Comparison of ENCODE assay signal across 8 cellular contexts in the genomic region with DNA sequence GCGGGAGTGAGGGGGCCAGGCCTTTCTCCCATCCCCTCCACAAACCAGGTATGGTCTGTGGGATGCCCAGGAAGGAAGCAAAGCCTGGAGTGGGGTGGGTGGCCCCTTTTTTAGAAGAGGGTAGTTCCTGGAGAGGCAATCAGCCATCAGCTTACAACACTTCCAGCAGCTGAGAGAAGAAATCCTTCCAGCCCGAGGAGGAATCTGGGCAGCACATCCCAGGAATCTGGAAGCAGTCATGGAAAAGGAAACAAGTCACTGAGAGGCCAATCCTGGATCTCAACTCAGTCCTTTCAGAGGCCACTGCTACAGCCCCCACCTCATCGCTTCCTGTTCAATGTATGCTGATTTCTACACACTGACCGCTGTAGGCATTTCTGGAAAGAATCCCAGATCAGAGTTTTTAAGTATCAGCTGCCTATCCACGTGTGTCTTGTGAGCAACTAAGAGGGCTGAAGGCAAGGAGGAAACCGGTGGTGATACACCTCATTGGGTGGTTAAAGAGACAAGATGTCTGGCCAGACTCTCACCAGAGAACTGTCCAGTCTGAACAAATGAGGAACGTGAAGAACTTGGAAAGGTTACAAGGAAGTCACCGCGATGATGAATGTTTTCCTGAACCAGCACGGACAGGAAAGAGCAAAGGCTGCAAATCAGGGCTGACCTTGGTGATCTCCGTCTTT. TPM values are rescaled to one million over a fixed set of nuclear protein-coding genes. Genes with fewer than 3 reads are reported as not detected.
DNase-seq lines count a peak whose midpoint lies in the region; ATAC-seq and TF ChIP-seq lines count a peak whose summit lies in the region.

No MANE protein-coding gene starts in this region.

- H3K9ac ChIP-seq in BLaER1 treated with 17β-estradiol and CSF1 and Interleukin-3, amounts not matched to agents 10 nM and 100 nM = peak overlapping the region; percentile 15 to 76 (median 45); a peak in 18 of 22 replicates
- H3K9ac ChIP-seq in neuronal stem cell (ENCODE audit: low read depth, low read length, poor library complexity) = no peak overlapping the region

- no peak overlapping the region for H4K91ac ChIP-seq in neuronal stem cell (ENCODE audit: low read depth, low read length, poor library complexity)

- WGBS in esophagus squamous epithelium, 2 donors = 14 to 16% methylated on average over 10 of the region's 11 CpGs
- no CpG with 5 or more reads among the region's 11 CpGs for WGBS in neuronal stem cell (ENCODE audit: extremely low coverage in 2 of 2, insufficient read length in 2 of 2, insufficient replicate concordance in 1 of 2), 2 donors

- no peaks in the 10 kb centered on the region for H3K36me3 ChIP-seq in BLaER1 treated with 17β-estradiol and CSF1 and Interleukin-3, amounts not matched to agents 10 nM and 100 nM
- H3K36me3 ChIP-seq in PC-9 (ENCODE audit: low read depth) (no peaks in the 10 kb centered on the region), esophagus squamous epithelium (no peaks in the 10 kb centered on the region), neuronal stem cell (replicated peaks in 1 of 2; ENCODE audit: control insufficient read depth in 2 of 2, insufficient read depth in 2 of 2, low read length in 2 of 2) (no peaks in the 10 kb centered on the region)

- no peak overlapping the region for H3K14ac ChIP-seq in neuronal stem cell (ENCODE audit: low read length)

- H3K23ac ChIP-seq in neuronal stem cell (ENCODE audit: low read depth, low read length, poor library complexity) = no peak overlapping the region

- peak overlapping the region; percentile 30 for H3K18ac ChIP-seq in neuronal stem cell (ENCODE audit: low read length)

- H3K79me1 ChIP-seq in neuronal stem cell (ENCODE audit: low read depth, low read length) = no peaks in the 10 kb centered on the region

- POLR2A ChIA-PET in PC-9 (lab: Charles Lee; ENCODE audit: unreplicated experiment) = interaction anchor here (0.5 to 0.8 kb wide), 3 partner anchors 9 to 106 kb away, joined by 4 to 24 read pairs (median 6); no protein-coding TSS in a partner anchor

- peaks cover 52% of the 10 kb centered on the region for H3F3A ChIP-seq in PC-9 (ENCODE audit: insufficient read depth, low read depth)

- peak; percentile 78 to 98 for DNase-seq in PC-9
- no peak for DNase-seq in esophagus squamous epithelium (lab: John Stamatoyannopoulos, UW)
- no peak for DNase-seq in neuronal stem cell (ENCODE audit: low spot score)
- DNase-seq in GOT3 (lab: John Stamatoyannopoulos, UW) = no peak
- no peak for DNase-seq in T-helper 1 cell
- DNase-seq in effector CD4-positive, alpha-beta T cell = no peak

- no peak for ATAC-seq in GM21619 (IDR thresholded peaks at IDR 0.05; ENCODE audit: unreplicated experiment)

- no peak overlapping the region for H2BK12ac ChIP-seq in neuronal stem cell (ENCODE audit: low read length)

- no peaks in the 10 kb centered on the region for H4K20me1 ChIP-seq in BLaER1 treated with 17β-estradiol and CSF1 and Interleukin-3, amounts not matched to agents 10 nM and 100 nM
- H4K20me1 ChIP-seq in PC-9 (ENCODE audit: insufficient read depth) = no peaks in the 10 kb centered on the region

- H3K4me1 ChIP-seq in BLaER1 treated with 17β-estradiol and CSF1 and Interleukin-3, amounts not matched to agents 10 nM and 100 nM = peaks cover 78 to 95% (median 93%) of the 10 kb centered on the region in 10 experiments
- H3K4me1 ChIP-seq in PC-9 (replicated peaks; ENCODE audit: insufficient read depth) (peaks cover 60% of the 10 kb centered on the region), esophagus squamous epithelium (peaks cover 29 to 61% (median 38%) of the 10 kb centered on the region in 3 donors), neuronal stem cell (ENCODE audit: control insufficient read depth in 2 of 2, insufficient read depth in 1 of 2, low read depth in 1 of 2, low read length in 2 of 2) (peaks cover 2 to 17% of the 10 kb centered on the region in 2 donors)

- H2BK5ac ChIP-seq in neuronal stem cell (ENCODE audit: low read length) = no peak overlapping the region

- H2BK120ac ChIP-seq in neuronal stem cell (ENCODE audit: low read depth, low read length) = no peak overlapping the region

- intact Hi-C loops in PC-9 (cut with micrococcal nuclease; ENCODE audit: unreplicated experiment) = loop anchor here (2.0 kb wide), 2 partner anchors 57 to 127 kb away; no protein-coding TSS in a partner anchor
- intact Hi-C loops in esophagus squamous epithelium (cut with DNase I) = loop anchor here (5.0 kb wide), 1 partner anchor 40 kb away; no protein-coding TSS in a partner anchor

- no peak overlapping the region for H4K8ac ChIP-seq in neuronal stem cell (ENCODE audit: low read depth, low read length)

- no peak for TF ChIP-seq POLR2A in esophagus squamous epithelium (IDR thresholded peaks at IDR 0.05)

- CTCF ChIA-PET in PC-9 (lab: Charles Lee) = interaction anchor here (0.6 kb wide), 1 partner anchor 68 kb away, joined by 3 read pairs; no protein-coding TSS in a partner anchor

- H3K9me3 ChIP-seq in BLaER1 treated with 17β-estradiol and CSF1 and Interleukin-3, amounts not matched to agents 10 nM and 100 nM (replicated peaks in 1 of 11) = peaks cover 0 to 4% (median 0%) of the 10 kb centered on the region in 11 experiments; a peak in 2 of 22 replicates
- no peaks in the 10 kb centered on the region for H3K9me3 ChIP-seq in PC-9 (ENCODE audit: insufficient read depth, low read depth)
- H3K9me3 ChIP-seq in esophagus squamous epithelium = no peaks in the 10 kb centered on the region
- H3K9me3 ChIP-seq in neuronal stem cell (replicated peaks in 1 of 2; ENCODE audit: control insufficient read depth in 2 of 2, insufficient read depth in 1 of 2, low read depth in 1 of 2, low read length in 2 of 2) = no peaks in the 10 kb centered on the region

- peak overlapping the region in 2 of 10 experiments; percentile 4 to 13; a peak in 1 of 20 replicates for H3K4me3 ChIP-seq in BLaER1 treated with 17β-estradiol and CSF1 and Interleukin-3, amounts not matched to agents 10 nM and 100 nM
- peak overlapping the region; percentile 3; the same call in 1 of the 2 replicates for H3K4me3 ChIP-seq in PC-9
- peak overlapping the region in 1 of 4 donors; percentile 20 for H3K4me3 ChIP-seq in esophagus squamous epithelium
- no peak overlapping the region for H3K4me3 ChIP-seq in neuronal stem cell (ENCODE audit: low read length in 2 of 2)

- no peak overlapping the region for H2AK5ac ChIP-seq in neuronal stem cell (ENCODE audit: low read depth, low read length)

- TF ChIP-seq CTCF in PC-9 (conservative IDR thresholded peaks at IDR 0.05) (no peak), esophagus squamous epithelium (IDR thresholded peaks at IDR 0.05) (no peak)

- H2AFZ ChIP-seq in PC-9 = no peak overlapping the region
- peak overlapping the region; percentile 67 for H2AFZ ChIP-seq in neuronal stem cell (ENCODE audit: low read length)

- no peak overlapping the region for H3K4ac ChIP-seq in neuronal stem cell (ENCODE audit: low read length)

- peak overlapping the region; percentile 51 to 94 (median 81); a peak in 21 of 22 replicates for H3K27ac ChIP-seq in BLaER1 treated with 17β-estradiol and CSF1 and Interleukin-3, amounts not matched to agents 10 nM and 100 nM
- H3K27ac ChIP-seq in PC-9 (peak overlapping the region; percentile 90), esophagus squamous epithelium (peak overlapping the region; percentile 71 to 89 (median 84)), neuronal stem cell (replicated peaks; ENCODE audit: low read length) (no peak overlapping the region)

- H3K27me3 ChIP-seq in BLaER1 treated with 17β-estradiol and CSF1 and Interleukin-3, amounts not matched to agents 10 nM and 100 nM = no peaks in the 10 kb centered on the region
- H3K27me3 ChIP-seq in PC-9 (ENCODE audit: insufficient read depth, low read depth) (no peaks in the 10 kb centered on the region), esophagus squamous epithelium (no peaks in the 10 kb centered on the region), neuronal stem cell (ENCODE audit: control insufficient read depth in 3 of 3, insufficient read depth in 3 of 3, low read depth in 1 of 3, low read length in 3 of 3) (no peaks in the 10 kb centered on the region)

- H3K4me2 ChIP-seq in BLaER1 treated with 17β-estradiol and CSF1 and Interleukin-3, amounts not matched to agents 10 nM and 100 nM = peak overlapping the region; percentile 65 to 92 (median 80)
- H3K4me2 ChIP-seq in PC-9 (peak overlapping the region; percentile 60), neuronal stem cell (ENCODE audit: insufficient read depth, low read length, poor library complexity, severe bottlenecking) (no peak overlapping the region)

- H3K79me2 ChIP-seq in PC-9 (ENCODE audit: low read depth) = no peaks in the 10 kb centered on the region

- no peak overlapping the region for H2BK15ac ChIP-seq in neuronal stem cell (ENCODE audit: low read length)

- BruUV-seq in PC-9 (replicated peaks; lab: Mats Ljungman, UMichigan) = TSS peak; percentile 78

- H3K9me2 ChIP-seq in PC-9 (ENCODE audit: insufficient read depth) = no peaks in the 10 kb centered on the region

RNA-seq across cellular contexts. Expression of a gene that starts 46.5 kb away (rescaled TPM):
- total RNA-seq in PC-9 (2021) = 12.8 and 24.2 TPM in 2 replicates
- total RNA-seq in esophagus squamous epithelium = 10 to 100 TPM in 3 of 4 donors, 1 to 10 TPM in 1; 8.5 to 18.7 (median 11.8) TPM
- 6.6 TPM for polyA plus RNA-seq in neuronal stem cell (2013, experiment 1 of 2)
- polyA plus RNA-seq in neuronal stem cell (2013, experiment 2 of 2) = 7.1 TPM

Comparison
In these comparisons a context has a peak if more than half of its experiments do, and no peak if none do; other contexts are left out.
1. DNase-seq: peak in PC-9 (2 of 2); none in esophagus squamous epithelium (single experiment), neuronal stem cell (single experiment), GOT3 (single experiment), T-helper 1 cell (0 of 5) and effector CD4-positive, alpha-beta T cell (single experiment).